28 cellular contexts compared by ENCODE assay signal in the genomic region with DNA sequence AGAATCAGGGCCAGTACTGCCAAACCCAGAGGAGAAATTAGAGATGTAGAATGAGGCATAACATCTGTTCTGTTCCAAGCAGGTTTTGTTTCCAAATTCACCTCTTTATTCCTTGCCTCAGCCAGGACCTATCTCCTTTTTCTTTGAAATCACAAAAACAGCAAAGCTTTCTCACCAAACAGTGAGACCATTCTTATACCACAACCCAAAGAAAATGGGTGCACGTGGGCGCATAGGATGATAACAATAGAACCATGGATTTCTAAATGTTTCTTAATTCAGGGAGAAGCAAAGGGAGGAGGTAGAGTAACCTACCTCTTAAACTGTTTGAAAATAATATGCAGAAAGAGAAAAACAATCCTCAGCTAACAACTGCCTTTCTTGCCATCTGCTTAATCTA.
A peak's percentile ranks its signal among the peaks of the same experiment; 100 is the strongest.
DNase-seq lines count a peak whose midpoint lies in the region; ATAC-seq, FAIRE-seq and TF ChIP-seq lines count a peak whose summit lies in the region.
"Had no signal": no experiment of that assay in that cellular context is flagged by ENCODE, and none has a peak within 500 bp of the region (broad histone marks: within the 10 kb centered on the region; RNA-seq: fewer than 3 reads in every experiment).

No MANE protein-coding gene starts in this region.

- no peak for TF ChIP-seq RAD21 in H1 (IDR thresholded peaks at IDR 0.05 in 1 of 2, conservative IDR thresholded peaks at IDR 0.05 in 1 of 2; ENCODE audit: low read depth in 2 of 2, low read length in 2 of 2)

- POLR2A ChIA-PET in H1 (lab: Charles Lee; ENCODE audit: partially characterized antibody) = no interaction called here
- POLR2A ChIA-PET in naive thymus-derived CD8-positive, alpha-beta T cell (lab: Charles Lee) = no interaction called here

- H3K4me3 Mint-ChIP-seq in H9 (no peak overlapping the region), neural progenitor cell (no peak overlapping the region)
- no peak overlapping the region for H3K4me3 Mint-ChIP-seq in naive thymus-derived CD8-positive, alpha-beta T cell
- H3K4me3 Mint-ChIP-seq: B cell; CD4-positive, alpha-beta T cell; CD8-positive, alpha-beta T cell had no signal

- no peak overlapping the region for H3T11ph ChIP-seq in H9 (ENCODE audit: low read length)

- H2AK5ac ChIP-seq in H9 (ENCODE audit: insufficient read length, low read length) (no peak overlapping the region), H1 (ENCODE audit: low read depth, low read length) (no peak overlapping the region)

- no CpG with 5 or more reads among the region's 2 CpGs for WGBS in H9 (ENCODE audit: extremely low coverage, insufficient read length, low lambda C conversion rate)
- WGBS in H1 (ENCODE audit: extremely low coverage in 1 of 2, insufficient coverage in 1 of 2, insufficient read length in 1 of 2, insufficient replicate concordance in 2 of 2, low coverage in 1 of 2, low lambda C conversion rate in 2 of 2, missing lambda C conversion rate in 1 of 2), 2 experiments = 87% methylated on average over 2 of the region's 2 CpGs; no CpG with 5 or more reads in 1 of the 2 experiments
- 70 to 80% methylated on average over 2 of the region's 2 CpGs for WGBS in gastroesophageal sphincter (ENCODE audit: low coverage in 1 of 2), 2 donors

- H3K23me2 ChIP-seq in H9 (ENCODE audit: insufficient read length, low read depth, low read length, poor library complexity, severe bottlenecking) = no peaks in the 10 kb centered on the region
- H3K23me2 ChIP-seq in H1 (ENCODE audit: low read depth, low read length) = no peaks in the 10 kb centered on the region

- H3K79me1 ChIP-seq in H9 (ENCODE audit: insufficient read depth, low read depth, low read length, poor library complexity, severe bottlenecking) (no peaks in the 10 kb centered on the region), H1 (ENCODE audit: low read depth, low read length) (no peaks in the 10 kb centered on the region)

- H3K4me1 ChIP-seq in H9 (ENCODE audit: insufficient read depth, low read length) (peaks cover 3% of the 10 kb centered on the region; the same call in 1 of the 2 replicates), H1 (replicated peaks in 1 of 4; ENCODE audit: control insufficient read depth in 3 of 4, insufficient read depth in 4 of 4, low read length in 3 of 4) (peaks cover 0 to 7% (median 3%) of the 10 kb centered on the region in 4 experiments; a peak in 2 of 7 replicates), neural progenitor cell (peaks cover 25% of the 10 kb centered on the region), gastroesophageal sphincter (peaks cover 0 to 6% (median 0%) of the 10 kb centered on the region in 3 donors)
- H3K4me1 ChIP-seq: A549 had no signal

- H4K5ac ChIP-seq in H9 (ENCODE audit: insufficient read length, low read depth, low read length) (no peak overlapping the region), H1 (ENCODE audit: insufficient read length, low read depth, low read length) (no peak overlapping the region)

- H3K9me3 Mint-ChIP-seq in H9 (no peaks in the 10 kb centered on the region), neural progenitor cell (no peaks in the 10 kb centered on the region)
- peaks cover 0 to 3% (median 0%) of the 10 kb centered on the region in 9 donors for H3K9me3 Mint-ChIP-seq in naive thymus-derived CD8-positive, alpha-beta T cell
- H3K9me3 Mint-ChIP-seq: CD4-positive, alpha-beta T cell; CD8-positive, alpha-beta T cell had no signal

- no peak for FAIRE-seq in H1 (lab: Jason Lieb, UNC)
- FAIRE-seq: A549, GM12878, GM12892, GM18507, GM19239 had no signal

- H3K4ac ChIP-seq in H9 (ENCODE audit: low read depth, low read length) (no peak overlapping the region), H1 (replicated peaks; ENCODE audit: insufficient read length, low read depth, low read length) (no peak overlapping the region)

- H3K79me2 ChIP-seq in H9 (ENCODE audit: insufficient read depth, low read length) (no peaks in the 10 kb centered on the region), H1 (ENCODE audit: control insufficient read depth in 1 of 2, insufficient read depth in 2 of 2, low read length in 2 of 2) (no peaks in the 10 kb centered on the region), neural progenitor cell (ENCODE audit: low read depth) (no peaks in the 10 kb centered on the region)

- H4K8ac ChIP-seq in H9 (replicated peaks; ENCODE audit: insufficient read length, low read depth, low read length) = no peak overlapping the region
- H4K8ac ChIP-seq in H1 (ENCODE audit: extremely low read depth, insufficient read depth, low read length) = no peak overlapping the region

- no peak for TF ChIP-seq POLR2A in H1 (IDR thresholded peaks at IDR 0.05; ENCODE audit: control extremely low read depth in 1 of 2, low read depth in 2 of 2, low read length in 2 of 2)
- TF ChIP-seq POLR2A in gastroesophageal sphincter (IDR thresholded peaks at IDR 0.05) = no peak

- H3K27me3 Mint-ChIP-seq in H9 (ENCODE audit: low read depth) (no peaks in the 10 kb centered on the region; the same call in 1 of the 2 replicates), neural progenitor cell (ENCODE audit: insufficient read depth, low read depth) (no peaks in the 10 kb centered on the region)
- H3K27me3 Mint-ChIP-seq in naive thymus-derived CD8-positive, alpha-beta T cell = peaks cover 0 to 6% (median 3%) of the 10 kb centered on the region in 5 donors
- H3K27me3 Mint-ChIP-seq: CD4-positive, alpha-beta T cell had no signal

- no peak overlapping the region for H3K18ac ChIP-seq in H9 (ENCODE audit: insufficient read length, low read depth, low read length)
- no peak overlapping the region for H3K18ac ChIP-seq in H1 (ENCODE audit: extremely low read depth, low read length)

- no peak for ATAC-seq in gastroesophageal sphincter
- no peak for ATAC-seq in naive thymus-derived CD8-positive, alpha-beta T cell
- ATAC-seq in GM18870 (IDR thresholded peaks at IDR 0.05; ENCODE audit: unreplicated experiment) = no peak
- ATAC-seq: A549; CD8-positive, alpha-beta T cell; GM12878 had no signal

- H3K4me2 ChIP-seq in H9 (ENCODE audit: insufficient read depth, insufficient read length, low read length) (no peak overlapping the region), H1 (ENCODE audit: insufficient read depth in 1 of 2, low read depth in 2 of 2, low read length in 2 of 2) (no peak overlapping the region), neural progenitor cell (no peak overlapping the region)
- H3K4me2 ChIP-seq: A549; BLaER1 treated with 17β-estradiol and CSF1 and Interleukin-3, amounts not matched to agents 10 nM and 100 nM had no signal

- CTCF ChIA-PET in H1 (lab: Charles Lee; ENCODE audit: partially characterized antibody) = interaction anchor here (0.8 to 4.0 kb wide), 6 partner anchors 120 to 1009 kb away, joined by 3 to 31 read pairs (median 4); no protein-coding TSS in a partner anchor

- H3K23ac ChIP-seq in H9 (ENCODE audit: insufficient read length, low read depth, low read length) = no peak overlapping the region
- no peak overlapping the region for H3K23ac ChIP-seq in H1 (ENCODE audit: insufficient read length)

- H3K9ac ChIP-seq in H9 (ENCODE audit: extremely low read depth, insufficient read length, low read length) (no peak overlapping the region), H1 (replicated peaks in 1 of 4; ENCODE audit: extremely low read depth in 1 of 4, low read depth in 3 of 4, low read length in 3 of 4) (no peak overlapping the region), neural progenitor cell (no peak overlapping the region)
- H3K9ac ChIP-seq: BLaER1 treated with 17β-estradiol and CSF1 and Interleukin-3, amounts not matched to agents 10 nM and 100 nM had no signal

- H3K27me3 ChIP-seq in H9 (ENCODE audit: insufficient read depth, low read length) = no peaks in the 10 kb centered on the region
- H3K27me3 ChIP-seq in H1 (replicated peaks in 1 of 4; ENCODE audit: control insufficient read depth in 3 of 4, extremely low read depth in 1 of 4, insufficient read depth in 3 of 4, low read length in 3 of 4) = no peaks in the 10 kb centered on the region
- H3K27me3 ChIP-seq in neural progenitor cell = no peaks in the 10 kb centered on the region
- peaks cover 4% of the 10 kb centered on the region for H3K27me3 ChIP-seq in gastroesophageal sphincter
- H3K27me3 ChIP-seq: BLaER1 treated with 17β-estradiol and CSF1 and Interleukin-3, amounts not matched to agents 10 nM and 100 nM had no signal

- H3K4me1 Mint-ChIP-seq in H9 = peaks cover 37 to 44% of the 10 kb centered on the region in 2 experiments
- H3K4me1 Mint-ChIP-seq in neural progenitor cell = peaks cover 3% of the 10 kb centered on the region
- no peaks in the 10 kb centered on the region for H3K4me1 Mint-ChIP-seq in naive thymus-derived CD8-positive, alpha-beta T cell
- H3K4me1 Mint-ChIP-seq: B cell had no signal

- TF ChIP-seq CTCF in H9 (conservative IDR thresholded peaks at IDR 0.05) (no peak), H1 (IDR thresholded peaks at IDR 0.05; ENCODE audit: control extremely low read depth in 1 of 3, insufficient read depth in 1 of 3, low read depth in 1 of 3, low read length in 3 of 3) (no peak), neural progenitor cell (IDR thresholded peaks at IDR 0.05) (no peak), gastroesophageal sphincter (IDR thresholded peaks at IDR 0.05) (no peak)

- H4K91ac ChIP-seq in H9 (ENCODE audit: insufficient read length, low read depth, low read length) (no peak overlapping the region), H1 (replicated peaks; ENCODE audit: insufficient read length, low read length) (no peak overlapping the region)

- no peak overlapping the region for H2BK12ac ChIP-seq in H9 (ENCODE audit: insufficient read length, low read depth, low read length)
- no peak overlapping the region for H2BK12ac ChIP-seq in H1 (ENCODE audit: low read depth, low read length)

- H2BK5ac ChIP-seq in H9 (ENCODE audit: insufficient read length, low read length) (no peak overlapping the region), H1 (ENCODE audit: low read depth, low read length) (no peak overlapping the region)

- H4K20me1 ChIP-seq in H9 (ENCODE audit: control insufficient read depth, insufficient read depth, insufficient read length) (no peaks in the 10 kb centered on the region), H1 (replicated peaks in 1 of 2; ENCODE audit: control insufficient read depth in 1 of 2, insufficient read depth in 2 of 2, low read length in 2 of 2) (no peaks in the 10 kb centered on the region), neural progenitor cell (ENCODE audit: low read depth) (no peaks in the 10 kb centered on the region)
- H4K20me1 ChIP-seq: BLaER1 treated with 17β-estradiol and CSF1 and Interleukin-3, amounts not matched to agents 10 nM and 100 nM had no signal

- DNase-seq in COLO829 (ENCODE audit: low spot score) = peak; percentile 2
- no peak for DNase-seq in H9
- no peak for DNase-seq in H1 (ENCODE audit: low read depth in 1 of 2, low spot score in 2 of 2)
- DNase-seq in neural progenitor cell (ENCODE audit: low spot score) = no peak
- DNase-seq in naive thymus-derived CD8-positive, alpha-beta T cell = no peak
- DNase-seq in SKM-1 treated with dmso at 0.1 percent for 144 hours (lab: John Stamatoyannopoulos, UW; ENCODE audit: unreplicated experiment) = no peak
- DNase-seq: AML-193; CD4-positive, alpha-beta T cell; CD8-positive, alpha-beta T cell; COR-L47; DMS 273 treated with DMSO at 0.1 percent for 48 hours; DMS153; DMS53; DMS79; DND-41; EL; GDM1 had no signal

- H2BK15ac ChIP-seq in H9 (ENCODE audit: low read depth, low read length) (no peak overlapping the region), H1 (ENCODE audit: low read length) (no peak overlapping the region)

- H3K14ac ChIP-seq in H9 (ENCODE audit: insufficient read depth, low read length) (no peak overlapping the region), H1 (ENCODE audit: insufficient read length) (no peak overlapping the region)

- H3K36me3 Mint-ChIP-seq in H9 (ENCODE audit: insufficient read depth in 1 of 3, low read depth in 3 of 3) (no peaks in the 10 kb centered on the region), neural progenitor cell (no peaks in the 10 kb centered on the region)
- no peaks in the 10 kb centered on the region for H3K36me3 Mint-ChIP-seq in naive thymus-derived CD8-positive, alpha-beta T cell
- H3K36me3 Mint-ChIP-seq: CD8-positive, alpha-beta T cell had no signal

- TF ChIP-seq EP300 in H1 (IDR thresholded peaks at IDR 0.05; ENCODE audit: borderline replicate concordance in 1 of 2, low read depth in 2 of 2, low read length in 2 of 2) (no peak), gastroesophageal sphincter (IDR thresholded peaks at IDR 0.05) (no peak)

- H3K27ac Mint-ChIP-seq in H9 = no peak overlapping the region
- H3K27ac Mint-ChIP-seq in neural progenitor cell = no peak overlapping the region
- H3K27ac Mint-ChIP-seq in naive thymus-derived CD8-positive, alpha-beta T cell = no peak overlapping the region
- H3K27ac Mint-ChIP-seq: B cell; CD4-positive, alpha-beta T cell; CD8-positive, alpha-beta T cell had no signal

- H2BK120ac ChIP-seq in H9 (ENCODE audit: low read depth, low read length, poor library complexity, severe bottlenecking) (no peak overlapping the region), H1 (replicated peaks; ENCODE audit: low read depth, low read length) (no peak overlapping the region)

- H2BK20ac ChIP-seq in H9 (ENCODE audit: low read depth, low read length, poor library complexity, severe bottlenecking) (no peak overlapping the region), H1 (ENCODE audit: low read length) (no peak overlapping the region)

- H3K9me3 ChIP-seq in H9 (ENCODE audit: control insufficient read depth, low read depth, low read length) (no peaks in the 10 kb centered on the region), H1 (ENCODE audit: insufficient read depth in 2 of 2, low read depth in 1 of 2, low read length in 1 of 2) (no peaks in the 10 kb centered on the region), neural progenitor cell (ENCODE audit: low read depth) (no peaks in the 10 kb centered on the region), gastroesophageal sphincter (no peaks in the 10 kb centered on the region)
- H3K9me3 ChIP-seq: A549; BLaER1 treated with 17β-estradiol and CSF1 and Interleukin-3, amounts not matched to agents 10 nM and 100 nM had no signal

- H3K4me3 ChIP-seq in H1 (ENCODE audit: extremely low read depth in 1 of 4, insufficient read depth in 2 of 4, low read depth in 3 of 4, low read length in 4 of 4) = no peak overlapping the region
- no peak overlapping the region for H3K4me3 ChIP-seq in neural progenitor cell
- H3K4me3 ChIP-seq in gastroesophageal sphincter = no peak overlapping the region
- H3K4me3 ChIP-seq: A549; BLaER1 treated with 17β-estradiol and CSF1 and Interleukin-3, amounts not matched to agents 10 nM and 100 nM; GM12878 had no signal

- peaks cover 11% of the 10 kb centered on the region for H3F3A ChIP-seq in neural progenitor cell (ENCODE audit: low read depth)

- H2AFZ ChIP-seq in H9 (ENCODE audit: low read length) (peak overlapping the region; percentile 46), H1 (ENCODE audit: low read length) (0 out of 2 replicates have a peak overlapping the region, but pooled peaks have one; percentile 41), neural progenitor cell (replicated peaks) (peak overlapping the region; percentile 48)

- H3K27ac ChIP-seq in H9 (ENCODE audit: insufficient read length, low read depth, low read length) (no peak overlapping the region), H1 (ENCODE audit: low read depth, low read length) (no peak overlapping the region), neural progenitor cell (no peak overlapping the region), gastroesophageal sphincter (no peak overlapping the region)
- H3K27ac ChIP-seq: 22Rv1; A549; BLaER1 treated with 17β-estradiol and CSF1 and Interleukin-3, amounts not matched to agents 10 nM and 100 nM; C4-2B had no signal

- no peaks in the 10 kb centered on the region for H3K36me3 ChIP-seq in H1 (ENCODE audit: control insufficient read depth in 2 of 4, insufficient read depth in 4 of 4, low read length in 3 of 4)
- no peaks in the 10 kb centered on the region for H3K36me3 ChIP-seq in neural progenitor cell
- no peaks in the 10 kb centered on the region for H3K36me3 ChIP-seq in gastroesophageal sphincter
- H3K36me3 ChIP-seq: BLaER1 treated with 17β-estradiol and CSF1 and Interleukin-3, amounts not matched to agents 10 nM and 100 nM had no signal

- no peak overlapping the region for H3K56ac ChIP-seq in H9 (ENCODE audit: insufficient read length, low read depth, low read length)
- no peak overlapping the region for H3K56ac ChIP-seq in H1 (replicated peaks; ENCODE audit: insufficient read length, low read depth, low read length)
